Comparison of ENCODE assay signal across 1 cellular context in the genomic region with DNA sequence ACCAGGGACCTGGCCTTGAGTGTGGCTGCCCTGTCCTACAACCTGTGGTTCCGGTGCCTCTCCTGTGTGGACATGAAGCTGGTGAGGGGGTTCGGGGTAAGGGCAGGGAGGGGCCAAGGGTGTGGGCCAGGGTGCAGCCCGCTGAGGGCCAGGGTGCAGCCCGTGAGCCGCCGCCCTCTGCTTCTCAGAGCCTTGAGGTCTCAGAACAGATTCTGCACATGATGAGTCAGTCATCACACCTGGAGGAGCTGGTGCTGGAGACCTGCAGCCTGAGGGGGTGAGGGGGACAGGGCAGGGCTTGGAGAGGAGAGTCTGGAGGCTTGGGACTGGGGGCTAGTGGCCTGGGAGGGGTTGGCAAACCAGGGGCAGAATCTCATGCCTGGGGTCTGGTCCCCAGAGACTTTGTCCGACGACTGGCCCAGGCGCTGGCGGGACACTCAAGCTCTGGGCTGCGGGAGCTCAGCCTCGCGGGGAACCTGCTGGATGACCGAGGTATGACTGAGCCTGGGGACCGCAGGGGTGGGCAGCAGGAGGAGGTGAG.
TF ChIP-seq lines count a peak whose summit lies in the region.

No MANE protein-coding gene starts in this region.

TF ChIP-seq in HepG2, 621 proteins besides CTCF, POLR2A, EP300 and RAD21:
- TF ChIP-seq PAF1 (CRISPR knock-in tag; IDR thresholded peaks at IDR 0.05) (no peak), ZKSCAN5 (CRISPR knock-in tag; IDR thresholded peaks at IDR 0.05) (no peak), ZNF670 (CRISPR knock-in tag; IDR thresholded peaks at IDR 0.05; ENCODE audit: borderline replicate concordance) (no peak), AKAP8 (CRISPR knock-in tag; IDR thresholded peaks at IDR 0.05) (no peak), POGZ (CRISPR knock-in tag; IDR thresholded peaks at IDR 0.05) (no peak), PCBP1 (IDR thresholded peaks at IDR 0.05; ENCODE audit: borderline replicate concordance, low read depth, low read length) (0 out of 2 replicates have a peak, but pooled peaks have one; percentile 17), ZNF552 (CRISPR knock-in tag; IDR thresholded peaks at IDR 0.05; ENCODE audit: borderline replicate concordance) (no peak), ZNF44 (CRISPR knock-in tag; IDR thresholded peaks at IDR 0.05) (no peak)
- TF ChIP-seq, protein P1, sequence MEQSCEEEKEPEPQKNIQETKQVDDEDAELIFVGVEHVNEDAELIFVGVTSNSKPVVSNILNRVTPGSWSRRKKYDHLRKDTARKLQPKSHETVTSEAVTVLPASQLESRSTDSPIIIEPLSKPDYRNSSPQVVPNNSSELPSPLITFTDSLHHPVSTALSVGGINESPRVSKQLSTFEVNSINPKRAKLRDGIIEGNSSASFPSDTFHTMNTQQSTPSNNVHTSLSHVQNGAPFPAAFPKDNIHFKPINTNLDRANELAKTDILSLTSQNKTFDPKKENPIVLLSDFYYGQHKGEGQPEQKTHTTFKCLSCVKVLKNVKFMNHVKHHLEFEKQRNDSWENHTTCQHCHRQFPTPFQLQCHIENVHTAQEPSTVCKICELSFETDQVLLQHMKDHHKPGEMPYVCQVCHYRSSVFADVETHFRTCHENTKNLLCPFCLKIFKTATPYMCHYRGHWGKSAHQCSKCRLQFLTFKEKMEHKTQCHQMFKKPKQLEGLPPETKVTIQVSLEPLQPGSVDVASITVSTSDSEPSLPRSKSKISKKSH (CRISPR knock-in tag; IDR thresholded peaks at IDR 0.05; ENCODE audit: borderline replicate concordance): no peak
- TF ChIP-seq, protein P2, sequence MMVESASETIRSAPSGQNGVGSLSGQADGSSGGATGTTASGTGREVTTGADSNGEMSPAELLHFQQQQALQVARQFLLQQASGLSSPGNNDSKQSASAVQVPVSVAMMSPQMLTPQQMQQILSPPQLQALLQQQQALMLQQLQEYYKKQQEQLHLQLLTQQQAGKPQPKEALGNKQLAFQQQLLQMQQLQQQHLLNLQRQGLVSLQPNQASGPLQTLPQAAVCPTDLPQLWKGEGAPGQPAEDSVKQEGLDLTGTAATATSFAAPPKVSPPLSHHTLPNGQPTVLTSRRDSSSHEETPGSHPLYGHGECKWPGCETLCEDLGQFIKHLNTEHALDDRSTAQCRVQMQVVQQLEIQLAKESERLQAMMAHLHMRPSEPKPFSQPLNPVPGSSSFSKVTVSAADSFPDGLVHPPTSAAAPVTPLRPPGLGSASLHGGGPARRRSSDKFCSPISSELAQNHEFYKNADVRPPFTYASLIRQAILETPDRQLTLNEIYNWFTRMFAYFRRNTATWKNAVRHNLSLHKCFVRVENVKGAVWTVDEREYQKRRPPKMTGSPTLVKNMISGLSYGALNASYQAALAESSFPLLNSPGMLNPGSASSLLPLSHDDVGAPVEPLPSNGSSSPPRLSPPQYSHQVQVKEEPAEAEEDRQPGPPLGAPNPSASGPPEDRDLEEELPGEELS (CRISPR knock-in tag; IDR thresholded peaks at IDR 0.05): no peak
- TF ChIP-seq, protein P3, sequence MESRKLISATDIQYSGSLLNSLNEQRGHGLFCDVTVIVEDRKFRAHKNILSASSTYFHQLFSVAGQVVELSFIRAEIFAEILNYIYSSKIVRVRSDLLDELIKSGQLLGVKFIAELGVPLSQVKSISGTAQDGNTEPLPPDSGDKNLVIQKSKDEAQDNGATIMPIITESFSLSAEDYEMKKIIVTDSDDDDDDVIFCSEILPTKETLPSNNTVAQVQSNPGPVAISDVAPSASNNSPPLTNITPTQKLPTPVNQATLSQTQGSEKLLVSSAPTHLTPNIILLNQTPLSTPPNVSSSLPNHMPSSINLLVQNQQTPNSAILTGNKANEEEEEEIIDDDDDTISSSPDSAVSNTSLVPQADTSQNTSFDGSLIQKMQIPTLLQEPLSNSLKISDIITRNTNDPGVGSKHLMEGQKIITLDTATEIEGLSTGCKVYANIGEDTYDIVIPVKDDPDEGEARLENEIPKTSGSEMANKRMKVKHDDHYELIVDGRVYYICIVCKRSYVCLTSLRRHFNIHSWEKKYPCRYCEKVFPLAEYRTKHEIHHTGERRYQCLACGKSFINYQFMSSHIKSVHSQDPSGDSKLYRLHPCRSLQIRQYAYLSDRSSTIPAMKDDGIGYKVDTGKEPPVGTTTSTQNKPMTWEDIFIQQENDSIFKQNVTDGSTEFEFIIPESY (CRISPR knock-in tag; IDR thresholded peaks at IDR 0.05): peak; percentile 74; the same call in 1 of the 2 replicates
- TF ChIP-seq, protein P4, sequence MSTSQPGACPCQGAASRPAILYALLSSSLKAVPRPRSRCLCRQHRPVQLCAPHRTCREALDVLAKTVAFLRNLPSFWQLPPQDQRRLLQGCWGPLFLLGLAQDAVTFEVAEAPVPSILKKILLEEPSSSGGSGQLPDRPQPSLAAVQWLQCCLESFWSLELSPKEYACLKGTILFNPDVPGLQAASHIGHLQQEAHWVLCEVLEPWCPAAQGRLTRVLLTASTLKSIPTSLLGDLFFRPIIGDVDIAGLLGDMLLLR (CRISPR knock-in tag; IDR thresholded peaks at IDR 0.05): no peak
